In the genomic region with DNA sequence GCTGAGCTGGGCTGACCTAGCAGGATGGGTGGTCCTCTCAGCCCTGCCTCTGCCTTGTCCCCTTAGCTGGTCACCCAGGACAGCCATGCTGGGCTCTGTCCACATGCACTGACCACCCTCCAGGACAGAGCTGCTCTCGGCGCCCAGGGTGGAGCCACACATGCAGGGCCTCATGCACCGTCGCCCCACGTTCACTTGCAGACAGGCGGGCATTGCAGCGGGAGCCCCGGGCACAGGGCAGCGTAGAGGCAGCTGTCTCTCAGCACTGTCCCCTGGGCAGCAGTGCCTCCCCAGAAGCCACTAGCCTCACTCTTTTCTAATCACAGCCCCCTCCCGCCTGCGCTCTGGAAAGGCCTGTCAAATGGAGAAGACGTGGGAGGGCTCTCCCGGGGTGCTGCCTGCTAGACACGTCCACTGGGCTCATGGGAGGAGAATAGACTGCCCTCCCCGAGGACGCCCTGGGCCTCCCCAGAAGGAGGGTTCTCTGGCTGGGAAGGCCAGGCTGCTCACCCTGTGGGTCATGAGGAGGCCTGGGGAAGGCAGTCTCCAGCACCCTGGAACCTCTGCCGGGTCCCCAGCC, we compare ENCODE assay signal across 10 cellular contexts. TPM values are rescaled to one million over a fixed set of nuclear protein-coding genes. Genes with fewer than 3 reads are reported as not detected.
"Had no signal": no experiment of that assay in that cellular context is flagged by ENCODE, and none has a peak within 500 bp of the region (broad histone marks: within the 10 kb centered on the region; RNA-seq: fewer than 3 reads in every experiment).

No MANE protein-coding gene starts in this region.

- H3K27ac Mint-ChIP-seq: GM23338, H9, HFFc6 had no signal

- H3K4me3 Mint-ChIP-seq: GM23338, H9, HFFc6 had no signal

- FAIRE-seq: H1, H54, HTR-8/SVneo had no signal

- H3K4me3 ChIP-seq: GM23338 had no signal

- H3K9me3 Mint-ChIP-seq: GM23338, H9, HFFc6 had no signal

- H2AFZ ChIP-seq: GM23338 had no signal

- ATAC-seq: GM23338 had no signal

- DNase-seq: H9, HCEC 1CT, HFFc6, IMR-90, KBM-7 had no signal

- H3K4me2 ChIP-seq: GM23338 had no signal

RNA-seq across cellular contexts. Expression of a gene that starts 49.0 kb away (rescaled TPM):
- total RNA-seq: HT-29 had no signal
